Comparison of ENCODE assay signal across 1 cellular context in the genomic region with DNA sequence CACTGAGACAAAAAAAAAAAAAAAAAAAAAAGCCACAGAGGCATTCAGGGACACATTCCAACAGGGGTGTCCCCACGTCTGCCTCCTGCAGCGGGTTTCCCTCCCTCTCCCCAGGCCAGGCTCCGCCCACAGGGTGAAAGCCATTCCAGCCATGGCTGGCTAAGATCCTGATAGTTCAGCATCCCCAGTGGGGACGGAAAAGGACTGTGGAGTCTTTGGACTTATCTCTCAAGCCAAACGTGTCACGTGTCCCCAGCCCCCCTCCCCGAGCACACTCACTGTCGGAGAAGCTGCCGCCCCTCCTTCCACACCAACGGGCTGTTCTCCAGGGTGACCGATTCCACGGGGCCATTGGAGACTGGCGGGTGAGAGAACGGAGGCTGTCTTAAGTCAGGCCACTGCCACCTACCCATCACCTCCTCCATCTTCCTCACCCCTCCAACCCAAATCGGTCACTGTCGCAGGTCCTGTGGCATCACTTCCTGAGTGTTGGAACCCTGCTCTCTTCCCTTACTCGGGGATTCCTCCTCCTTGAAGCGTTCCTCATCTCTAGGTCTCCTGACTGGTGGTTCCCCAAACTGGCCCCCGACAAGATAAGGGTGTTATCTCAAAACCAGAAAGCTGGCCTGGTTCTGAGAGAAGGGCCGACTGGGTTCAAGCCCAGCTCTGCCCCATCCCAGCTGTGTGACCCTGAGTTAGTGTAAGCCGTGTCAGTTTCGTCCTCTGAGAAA.
TF ChIP-seq lines count a peak whose summit lies in the region.

No MANE protein-coding gene starts in this region.

TF ChIP-seq in GM23338, 12 proteins besides CTCF, POLR2A, EP300 and RAD21:
- TF ChIP-seq ZNF331 (CRISPR knock-in tag; IDR thresholded peaks at IDR 0.05; ENCODE audit: low read depth): no peak
- TF ChIP-seq, protein P1, sequence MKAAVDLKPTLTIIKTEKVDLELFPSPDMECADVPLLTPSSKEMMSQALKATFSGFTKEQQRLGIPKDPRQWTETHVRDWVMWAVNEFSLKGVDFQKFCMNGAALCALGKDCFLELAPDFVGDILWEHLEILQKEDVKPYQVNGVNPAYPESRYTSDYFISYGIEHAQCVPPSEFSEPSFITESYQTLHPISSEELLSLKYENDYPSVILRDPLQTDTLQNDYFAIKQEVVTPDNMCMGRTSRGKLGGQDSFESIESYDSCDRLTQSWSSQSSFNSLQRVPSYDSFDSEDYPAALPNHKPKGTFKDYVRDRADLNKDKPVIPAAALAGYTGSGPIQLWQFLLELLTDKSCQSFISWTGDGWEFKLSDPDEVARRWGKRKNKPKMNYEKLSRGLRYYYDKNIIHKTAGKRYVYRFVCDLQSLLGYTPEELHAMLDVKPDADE (IDR thresholded peaks at IDR 0.05): no peak
